ENCODE assay signal across 11 cellular contexts in genomic region chr6:15066433-15067337, GRCh38.
A peak's percentile ranks its signal among the peaks of the same experiment; 100 is the strongest.
DNase-seq lines count a peak whose midpoint lies in the region; ATAC-seq, FAIRE-seq and TF ChIP-seq lines count a peak whose summit lies in the region.
"Had no signal": no experiment of that assay in that cellular context is flagged by ENCODE, and none has a peak within 500 bp of the region (broad histone marks: within the 10 kb centered on the region; RNA-seq: fewer than 3 reads in every experiment).

No MANE protein-coding gene starts in this region.

- H3K79me2 ChIP-seq in keratinocyte (ENCODE audit: control insufficient read depth, insufficient read depth, low read length), result no peaks in the 10 kb centered on the region

- H4K20me1 ChIP-seq in keratinocyte (ENCODE audit: control insufficient read depth, extremely low read depth, insufficient read depth, low read length), result no peaks in the 10 kb centered on the region

- peaks cover 32% of the 10 kb centered on the region for H3K4me1 ChIP-seq in keratinocyte (ENCODE audit: control insufficient read depth, extremely low read depth, insufficient read depth, low read length)

- TSS peak; percentile 71 for BruUV-seq in MCF 10A (replicated peaks; lab: Mats Ljungman, UMichigan)

- H3K9me3 ChIP-seq in keratinocyte (ENCODE audit: control insufficient read depth, low read depth, low read length), result no peaks in the 10 kb centered on the region

- peak overlapping the region; percentile 88 for H2AFZ ChIP-seq in keratinocyte (ENCODE audit: control insufficient read depth, low read length)

- dilution Hi-C loops in keratinocyte (cut with MboI; ENCODE audit: extremely low pct_ligation_motif_present, low sequenced_read_pairs), result no loop called here

- ATAC-seq in HG02623 (IDR thresholded peaks at IDR 0.05; ENCODE audit: unreplicated experiment), result no peak
- no peak for ATAC-seq in GM21390 (IDR thresholded peaks at IDR 0.05; ENCODE audit: unreplicated experiment)
- ATAC-seq: T-cell had no signal

- H3K36me3 ChIP-seq in keratinocyte (ENCODE audit: control insufficient read depth in 2 of 2, extremely low read depth in 1 of 2, insufficient read depth in 2 of 2, low read length in 2 of 2), result no peaks in the 10 kb centered on the region

- DNase-seq in HT1080 (ENCODE audit: low read depth) (peak; percentile 44), MCF 10A (ENCODE audit: unreplicated experiment) (peak; percentile 95), keratinocyte (ENCODE audit: low read depth, low spot score) (peak; percentile 50), superior temporal gyrus (ENCODE audit: extremely low spot score) (peak; percentile 42), GM13976 (ENCODE audit: low spot score) (no peak)
- no peak for DNase-seq in activated effector memory CD4-positive, alpha-beta T cell treated with Interleukin-2 at 50 U/mL for 16 hours
- DNase-seq: activated naive CD8-positive, alpha-beta T cell treated with anti-CD3 and anti-CD28 coated beads for 36 hours; stimulated activated naive CD4-positive, alpha-beta T cell had no signal

- H3K36me3 Mint-ChIP-seq in MCF 10A (ENCODE audit: insufficient read depth, unreplicated experiment), result no peaks in the 10 kb centered on the region
- H3K36me3 Mint-ChIP-seq: activated naive CD8-positive, alpha-beta T cell treated with anti-CD3 and anti-CD28 coated beads for 36 hours; T-cell had no signal

- intact Hi-C loops in MCF 10A (cut with micrococcal nuclease), result loop anchor here (5.0 to 10.0 kb wide), 2 partner anchors 181 to 222 kb away; partner anchors contain the start of gene JARID2

- no peak for TF ChIP-seq CTCF in MCF 10A (IDR thresholded peaks at IDR 0.05; ENCODE audit: unreplicated experiment)
- TF ChIP-seq CTCF in keratinocyte (optimal IDR thresholded peaks at IDR 0.05 in 1 of 3, IDR thresholded peaks at IDR 0.05 in 1 of 3, conservative IDR thresholded peaks at IDR 0.05 in 1 of 3; ENCODE audit: extremely low read depth in 1 of 3, insufficient read depth in 2 of 3, low read length in 3 of 3), result no peak
- TF ChIP-seq CTCF in GM13976 (IDR thresholded peaks at IDR 0.05; ENCODE audit: borderline replicate concordance, control extremely low read depth, extremely low read depth, insufficient read depth, missing control alignments), result no peak

- no peaks in the 10 kb centered on the region for H3K27me3 Mint-ChIP-seq in MCF 10A (ENCODE audit: insufficient read depth, unreplicated experiment)
- H3K27me3 Mint-ChIP-seq: activated naive CD8-positive, alpha-beta T cell treated with anti-CD3 and anti-CD28 coated beads for 36 hours had no signal

- H3K4me1 Mint-ChIP-seq in MCF 10A (ENCODE audit: insufficient read depth, unreplicated experiment), result peaks cover 22% of the 10 kb centered on the region
- H3K4me1 Mint-ChIP-seq: activated naive CD8-positive, alpha-beta T cell treated with anti-CD3 and anti-CD28 coated beads for 36 hours; T-cell had no signal

- in situ Hi-C loops in GM13976 (cut with MboI; ENCODE audit: low sequenced_read_pairs, unreplicated experiment), result no loop called here

- peak overlapping the region; percentile 16 for H3K4me3 Mint-ChIP-seq in MCF 10A (ENCODE audit: unreplicated experiment)
- H3K4me3 Mint-ChIP-seq: activated naive CD8-positive, alpha-beta T cell treated with anti-CD3 and anti-CD28 coated beads for 36 hours; T-cell had no signal

- POLR2A ChIA-PET in MCF 10A (lab: Yijun Ruan, JAX), result interaction anchor here (0.6 to 1.2 kb wide), 6 partner anchors 10 to 884 kb away, joined by 3 read pairs; no protein-coding TSS in a partner anchor

- H3K9me1 ChIP-seq in keratinocyte (ENCODE audit: control insufficient read depth, extremely low read depth, insufficient read depth, low read length), result peaks cover 2% of the 10 kb centered on the region

- H3K4me2 ChIP-seq in keratinocyte (ENCODE audit: control insufficient read depth, extremely low read depth, insufficient read depth, low read depth, low read length), result peak overlapping the region; percentile 75

- H3K9me3 Mint-ChIP-seq in MCF 10A (ENCODE audit: unreplicated experiment), result no peaks in the 10 kb centered on the region
- H3K9me3 Mint-ChIP-seq: activated naive CD8-positive, alpha-beta T cell treated with anti-CD3 and anti-CD28 coated beads for 36 hours; T-cell had no signal

- CTCF ChIA-PET in MCF 10A (lab: Yijun Ruan, JAX), result interaction anchor here (0.6 kb wide), 1 partner anchor 397 kb away, joined by 3 read pairs; no protein-coding TSS in a partner anchor

- FAIRE-seq in keratinocyte (lab: Jason Lieb, UNC), result peak; percentile 80

- H3K27ac ChIP-seq in keratinocyte (ENCODE audit: control insufficient read depth, insufficient read depth, low read length), result peak overlapping the region; percentile 75

- peak overlapping the region; percentile 51 for H3K9ac ChIP-seq in keratinocyte (ENCODE audit: control insufficient read depth, extremely low read depth, insufficient read depth, low read length)

- H3K4me3 ChIP-seq in keratinocyte (ENCODE audit: control insufficient read depth in 2 of 3, extremely low read depth in 1 of 3, insufficient read depth in 2 of 3, low read depth in 1 of 3, low read length in 3 of 3), result no peak overlapping the region

- peak overlapping the region; percentile 98 for H3K27ac Mint-ChIP-seq in MCF 10A (ENCODE audit: low read depth, unreplicated experiment)
- H3K27ac Mint-ChIP-seq: activated naive CD8-positive, alpha-beta T cell treated with anti-CD3 and anti-CD28 coated beads for 36 hours; T-cell had no signal

- H3K27me3 ChIP-seq in keratinocyte (ENCODE audit: control insufficient read depth, extremely low read depth, insufficient read depth, low read length), result no peaks in the 10 kb centered on the region

Comparison
In these comparisons a context has a peak if more than half of its experiments do, and no peak if none do; other contexts are left out.
1. DNase-seq: peak in HT1080 (single experiment), MCF 10A (single experiment), keratinocyte (single experiment) and superior temporal gyrus (single experiment); none in activated effector memory CD4-positive, alpha-beta T cell treated with Interleukin-2 at 50 U/mL for 16 hours (single experiment) and GM13976 (single experiment).